In genomic region chr17:17698869-17699351, GRCh38 we compare ENCODE assay signal across 11 cellular contexts. TPM values are rescaled to one million over a fixed set of nuclear protein-coding genes. Genes with fewer than 3 reads are reported as not detected.
DNase-seq lines count a peak whose midpoint lies in the region; ATAC-seq and TF ChIP-seq lines count a peak whose summit lies in the region.
"Had no signal": no experiment of that assay in that cellular context is flagged by ENCODE, and none has a peak within 500 bp of the region (broad histone marks: within the 10 kb centered on the region; RNA-seq: fewer than 3 reads in every experiment).

No MANE protein-coding gene starts in this region.

- no peak overlapping the region for H2AFZ ChIP-seq in ACC112 (ENCODE audit: low read length, unreplicated experiment)
- no peak overlapping the region for H2AFZ ChIP-seq in neuronal stem cell (ENCODE audit: low read length)

- H2BK120ac ChIP-seq in neuronal stem cell (ENCODE audit: low read depth, low read length): no peak overlapping the region

- peak overlapping the region; percentile 45; the same call in 1 of the 2 replicates for H3K27ac ChIP-seq in ACC112 (ENCODE audit: low read depth, low read length)
- H3K27ac ChIP-seq in dorsolateral prefrontal cortex: peak overlapping the region in 50 of 59 donors; percentile 4 to 99 (median 54)
- H3K27ac ChIP-seq in neuronal stem cell (replicated peaks; ENCODE audit: low read length): no peak overlapping the region

- H3K9me3 ChIP-seq in neuronal stem cell (replicated peaks in 1 of 2; ENCODE audit: control insufficient read depth in 2 of 2, insufficient read depth in 1 of 2, low read depth in 1 of 2, low read length in 2 of 2): no peaks in the 10 kb centered on the region
- H3K9me3 ChIP-seq: thoracic aorta had no signal

- WGBS in neuronal stem cell (ENCODE audit: extremely low coverage in 2 of 2, insufficient read length in 2 of 2, insufficient replicate concordance in 1 of 2), 2 donors: no CpG with 5 or more reads among the region's 8 CpGs

- no peak overlapping the region for H3K4ac ChIP-seq in neuronal stem cell (ENCODE audit: low read length)

- H3K4me3 ChIP-seq in ACC112 (ENCODE audit: low read depth, low read length) (no peak overlapping the region), dorsolateral prefrontal cortex (no peak overlapping the region), neuronal stem cell (ENCODE audit: low read length in 2 of 2) (no peak overlapping the region)
- H3K4me3 ChIP-seq: thoracic aorta had no signal

- peaks cover 21% of the 10 kb centered on the region for H3K79me1 ChIP-seq in neuronal stem cell (ENCODE audit: low read depth, low read length)

- peak overlapping the region; percentile 9 for H2BK15ac ChIP-seq in neuronal stem cell (ENCODE audit: low read length)

- ATAC-seq in GM21447 (IDR thresholded peaks at IDR 0.05; ENCODE audit: unreplicated experiment): no peak

- H3K23ac ChIP-seq in neuronal stem cell (ENCODE audit: low read depth, low read length, poor library complexity): no peak overlapping the region

- no peak overlapping the region for H2AK5ac ChIP-seq in neuronal stem cell (ENCODE audit: low read depth, low read length)

- no peak for TF ChIP-seq RAD21 in Ishikawa (IDR thresholded peaks at IDR 0.05; ENCODE audit: low read depth)

- H2BK5ac ChIP-seq in neuronal stem cell (ENCODE audit: low read length): no peak overlapping the region

- peaks cover 43% of the 10 kb centered on the region for H3K4me1 ChIP-seq in ACC112 (ENCODE audit: control insufficient read depth, insufficient read depth, low read length, unreplicated experiment)
- peaks cover 49 to 50% of the 10 kb centered on the region in 2 donors for H3K4me1 ChIP-seq in neuronal stem cell (ENCODE audit: control insufficient read depth in 2 of 2, insufficient read depth in 1 of 2, low read depth in 1 of 2, low read length in 2 of 2)

- no peak overlapping the region for H3K14ac ChIP-seq in neuronal stem cell (ENCODE audit: low read length)

- H3K36me3 ChIP-seq in ACC112 (ENCODE audit: insufficient read depth, low read length): no peaks in the 10 kb centered on the region
- peaks cover 0 to 13% of the 10 kb centered on the region in 2 donors for H3K36me3 ChIP-seq in neuronal stem cell (replicated peaks in 1 of 2; ENCODE audit: control insufficient read depth in 2 of 2, insufficient read depth in 2 of 2, low read length in 2 of 2)
- H3K36me3 ChIP-seq: thoracic aorta had no signal

- H3K4me2 ChIP-seq in neuronal stem cell (ENCODE audit: insufficient read depth, low read length, poor library complexity, severe bottlenecking): no peak overlapping the region

- intact Hi-C loops in dorsolateral prefrontal cortex (cut with DNase I): loop anchor here in 1 of 2 donors (5.0 kb wide), 1 partner anchor 38 kb away; no protein-coding TSS in a partner anchor

- no peak for TF ChIP-seq CTCF in dorsolateral prefrontal cortex (IDR thresholded peaks at IDR 0.05 in 54 of 56, conservative IDR thresholded peaks at IDR 0.05 in 2 of 56; ENCODE audit: low read depth in 1 of 56, partially characterized antibody in 56 of 56)

- H3K9ac ChIP-seq in neuronal stem cell (ENCODE audit: low read depth, low read length, poor library complexity): no peak overlapping the region

- TF ChIP-seq EP300 in Ishikawa (IDR thresholded peaks at IDR 0.05; ENCODE audit: borderline replicate concordance): no peak

- peaks cover 95% of the 10 kb centered on the region for H3K79me2 ChIP-seq in ACC112 (ENCODE audit: control insufficient read depth, insufficient read depth, low read length, unreplicated experiment)

- H3K18ac ChIP-seq in neuronal stem cell (ENCODE audit: low read length): peak overlapping the region; percentile 4

- DNase-seq in dorsolateral prefrontal cortex (no peak), neuronal stem cell (ENCODE audit: low spot score) (no peak), GOT3 (lab: John Stamatoyannopoulos, UW) (no peak)
- DNase-seq in stimulated activated CD4-positive, alpha-beta T cell treated with anti-CD3 and anti-CD28 coated beads, Interleukin-4, amount 100 ng/mL, for 1 hour: no peak
- DNase-seq in stimulated activated CD4-positive, alpha-beta T cell treated with anti-CD3 and anti-CD28 coated beads, Interleukin-4, amount 100 ng/mL, for 4 hours: no peak
- DNase-seq: hypothalamus, NCI-H2227 treated with DMSO at 0.1 percent for 48 hours had no signal

- H2BK12ac ChIP-seq in neuronal stem cell (ENCODE audit: low read length): no peak overlapping the region

- no peak overlapping the region for H4K91ac ChIP-seq in neuronal stem cell (ENCODE audit: low read depth, low read length, poor library complexity)

- H3K27me3 ChIP-seq in ACC112 (ENCODE audit: insufficient read depth, low read length) (no peaks in the 10 kb centered on the region), dorsolateral prefrontal cortex (no peaks in the 10 kb centered on the region), neuronal stem cell (ENCODE audit: control insufficient read depth in 3 of 3, insufficient read depth in 3 of 3, low read depth in 1 of 3, low read length in 3 of 3) (peaks cover 0 to 24% (median 0%) of the 10 kb centered on the region in 3 experiments)

- H4K8ac ChIP-seq in neuronal stem cell (ENCODE audit: low read depth, low read length): no peak overlapping the region

TF ChIP-seq in Ishikawa, 13 proteins besides CTCF, POLR2A, EP300 and RAD21:
- TF ChIP-seq TEAD4 (IDR thresholded peaks at IDR 0.05) (peak; percentile 42; the same call in 1 of the 2 replicates), FOXM1 (IDR thresholded peaks at IDR 0.05; ENCODE audit: borderline replicate concordance, low read depth) (no peak)
TF ChIP-seq in Ishikawa: peak in this region for 1.

RNA-seq across cellular contexts. Expression of gene RAI1, which starts 17.7 kb away (rescaled TPM):
- 10 to 100 TPM; 36.4 to 86.1 (median 56.3) TPM for total RNA-seq in dorsolateral prefrontal cortex
- polyA plus RNA-seq in neuronal stem cell (2013, experiment 1 of 2): 15.1 TPM
- 16.0 TPM for polyA plus RNA-seq in neuronal stem cell (2013, experiment 2 of 2)
